8 cellular contexts compared by ENCODE assay signal in the genomic region with DNA sequence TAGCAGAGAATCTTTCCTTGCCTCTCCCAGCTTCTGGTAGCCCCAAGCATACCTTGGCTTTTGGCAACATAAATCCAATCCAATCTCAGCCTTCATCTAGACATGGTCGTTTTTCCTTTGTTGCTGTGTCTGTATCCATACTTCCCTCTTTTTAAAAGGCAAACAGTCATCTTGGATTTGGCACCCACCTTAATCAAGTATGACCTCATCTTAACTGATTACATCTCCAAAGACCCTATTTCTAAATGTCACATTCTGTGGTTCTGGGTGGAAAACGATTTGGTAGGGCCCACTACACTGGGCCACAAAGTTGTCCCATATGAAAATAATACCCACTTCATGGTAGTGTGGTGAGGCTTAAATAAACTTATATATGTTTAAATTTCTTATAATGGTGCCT. TPM values are rescaled to one million over a fixed set of nuclear protein-coding genes. Genes with fewer than 3 reads are reported as not detected.
DNase-seq lines count a peak whose midpoint lies in the region; ATAC-seq and TF ChIP-seq lines count a peak whose summit lies in the region.

No MANE protein-coding gene starts in this region.

- intact Hi-C loops in esophagus squamous epithelium (cut with DNase I) = no loop called here
- intact Hi-C loops in psoas muscle (cut with DNase I) = loop anchor here in 1 of 2 donors (5.0 kb wide), 1 partner anchor 460 kb away; a partner anchor contains a TSS

- H3K36me3 ChIP-seq in esophagus squamous epithelium (peaks cover 0 to 43% (median 0%) of the 10 kb centered on the region in 3 donors), psoas muscle (ENCODE audit: insufficient read depth in 1 of 2, low read depth in 1 of 2) (peaks cover 2 to 39% of the 10 kb centered on the region in 2 donors)

- peak overlapping the region; percentile 98 for H3K4me3 ChIP-seq in GM08714 (ENCODE audit: low read length)
- H3K4me3 ChIP-seq in esophagus squamous epithelium = peak overlapping the region; percentile 59 to 81 (median 76)
- peak overlapping the region; percentile 73 for H3K4me3 ChIP-seq in psoas muscle

- TF ChIP-seq CTCF in esophagus squamous epithelium (IDR thresholded peaks at IDR 0.05) (no peak), psoas muscle (IDR thresholded peaks at IDR 0.05) (no peak)

- H3K27me3 ChIP-seq in esophagus squamous epithelium (no peaks in the 10 kb centered on the region), psoas muscle (ENCODE audit: insufficient read depth in 3 of 3, low read length in 2 of 3) (no peaks in the 10 kb centered on the region)

- DNase-seq in OCI-M1 (lab: John Stamatoyannopoulos, UW) = peak; percentile 58
- DNase-seq in esophagus squamous epithelium (lab: John Stamatoyannopoulos, UW) = no peak
- no peak for DNase-seq in psoas muscle
- DNase-seq in NCI-H1694 treated with DMSO at 0.1 percent for 48 hours (lab: John Stamatoyannopoulos, UW) = no peak
- DNase-seq in NCI-H1694 (lab: John Stamatoyannopoulos, UW) = no peak
- DNase-seq in iPS-NIHi7 (ENCODE audit: extremely low spot score) = no peak
- DNase-seq in COLO829 (ENCODE audit: low spot score) = no peak

- H3K27ac ChIP-seq in esophagus squamous epithelium = peak overlapping the region; percentile 90 to 96 (median 92)
- H3K27ac ChIP-seq in psoas muscle = peak overlapping the region; percentile 89

- H3K4me1 ChIP-seq in esophagus squamous epithelium = peaks cover 17 to 39% (median 21%) of the 10 kb centered on the region in 3 donors
- H3K4me1 ChIP-seq in psoas muscle = peaks cover 18% of the 10 kb centered on the region

- 2 to 6% methylated on average over 2 of the region's 2 CpGs for WGBS in esophagus squamous epithelium, 2 donors
- WGBS in psoas muscle, 3 donors = 3 to 6% (median 5%) methylated on average over 2 of the region's 2 CpGs

- H3K9me3 ChIP-seq in esophagus squamous epithelium = no peaks in the 10 kb centered on the region
- H3K9me3 ChIP-seq in psoas muscle = no peaks in the 10 kb centered on the region

- TF ChIP-seq POLR2A in esophagus squamous epithelium (IDR thresholded peaks at IDR 0.05) = no peak

- ATAC-seq in psoas muscle = no peak

RNA-seq across cellular contexts. Expression of a gene that starts 0.9 kb away (rescaled TPM):
- total RNA-seq in esophagus squamous epithelium = 10 to 100 TPM in 3 of 4 donors, 1 to 10 TPM in 1; 6.0 to 13.9 (median 12.0) TPM
- total RNA-seq in psoas muscle = 10 to 100 TPM in 1 of 4 donors, 1 to 10 TPM in 3; 8.6 to 11.4 (median 9.2) TPM
- polyA plus RNA-seq in psoas muscle = 10 to 100 TPM; 11.2 to 17.1 (median 14.2) TPM

RNA-seq across cellular contexts. Expression of a gene that starts 15.9 kb away (rescaled TPM):
- total RNA-seq in esophagus squamous epithelium (10 to 100 TPM; 22.1 to 31.0 (median 26.2) TPM), psoas muscle (10 to 100 TPM; 41.4 to 63.2 (median 56.1) TPM)
- polyA plus RNA-seq in psoas muscle = 10 to 100 TPM; 40.1 to 98.6 (median 70.2) TPM

RNA-seq across cellular contexts. Expression of a gene that starts 19.7 kb away (rescaled TPM):
- not detected for total RNA-seq in esophagus squamous epithelium
- not detected for total RNA-seq in psoas muscle
- polyA plus RNA-seq in psoas muscle = under 1 TPM in 1 of 3 donors, not detected in 2; 0.05 TPM

RNA-seq across cellular contexts. Expression of a gene that starts 51.2 kb away (rescaled TPM):
- total RNA-seq in esophagus squamous epithelium (not detected), psoas muscle (under 1 TPM in 1 of 4 donors, not detected in 3; 0.50 TPM)
- 1 to 10 TPM in 1 of 3 donors, under 1 TPM in 1, not detected in 1; 0.44 to 6.0 TPM for polyA plus RNA-seq in psoas muscle

RNA-seq across cellular contexts. Expression of a gene that starts 57.8 kb away (rescaled TPM):
- total RNA-seq in esophagus squamous epithelium = not detected
- under 1 TPM in 1 of 4 donors, not detected in 3; 0.46 TPM for total RNA-seq in psoas muscle
- 1 to 10 TPM in 1 of 3 donors, under 1 TPM in 1, not detected in 1; 0.26 to 2.2 TPM for polyA plus RNA-seq in psoas muscle
